Comparison of ENCODE assay signal across 11 cellular contexts in genomic region chr1:180173952-180174351, GRCh38. TPM values are rescaled to one million over a fixed set of nuclear protein-coding genes. Genes with fewer than 3 reads are reported as not detected.
A peak's percentile ranks its signal among the peaks of the same experiment; 100 is the strongest.
DNase-seq lines count a peak whose midpoint lies in the region; ATAC-seq, FAIRE-seq and TF ChIP-seq lines count a peak whose summit lies in the region.
"Had no signal": no experiment of that assay in that cellular context is flagged by ENCODE, and none has a peak within 500 bp of the region (broad histone marks: within the 10 kb centered on the region; RNA-seq: fewer than 3 reads in every experiment).

No MANE protein-coding gene starts in this region.

- DNase-seq in DMS 273 treated with DMSO at 0.1 percent for 48 hours (lab: John Stamatoyannopoulos, UW) = peak; percentile 33
- DNase-seq in cardiac septum (ENCODE audit: low spot score) = peak; percentile 89
- no peak for DNase-seq in H4 (ENCODE audit: low spot score)
- no peak for DNase-seq in activated T-cell treated with anti-CD3 and anti-CD28 coated beads, Interleukin-2, amount 50 U/mL, for 24 hours
- no peak for DNase-seq in GM19239 (ENCODE audit: insufficient read length, low spot score)
- DNase-seq: activated CD4-positive, alpha-beta memory T cell treated with anti-CD3 and anti-CD28 coated beads for 36 hours had no signal

- ATAC-seq in HG03354 (IDR thresholded peaks at IDR 0.05; ENCODE audit: poor library complexity, severe bottlenecking, unreplicated experiment) = no peak
- ATAC-seq: SK-N-SH treated with all-trans-retinoic acid at 6 μM for 48 hours had no signal

- intact Hi-C loops in cardiac septum (cut with DNase I) = loop anchor here (5.0 to 10.0 kb wide), 2 partner anchors 219 to 302 kb away; partner anchors contain the start of gene CEP350

- H3K27me3 ChIP-seq in rectal smooth muscle tissue (ENCODE audit: control insufficient read depth, insufficient read depth, low read length) = no peaks in the 10 kb centered on the region
- H3K27me3 ChIP-seq: neutrophil had no signal

- no peak overlapping the region for H3K4me3 ChIP-seq in rectal smooth muscle tissue (ENCODE audit: low read length)

- H3K9ac ChIP-seq in rectal smooth muscle tissue (ENCODE audit: low read length) = no peak overlapping the region

- H3K27me3 Mint-ChIP-seq in activated T-cell treated with anti-CD3 and anti-CD28 coated beads, Interleukin-2, amount 50 U/mL, for 24 hours = no peaks in the 10 kb centered on the region
- H3K27me3 Mint-ChIP-seq: activated CD4-positive, alpha-beta memory T cell treated with anti-CD3 and anti-CD28 coated beads for 36 hours had no signal

- peaks cover 7% of the 10 kb centered on the region for H3K36me3 Mint-ChIP-seq in activated T-cell treated with anti-CD3 and anti-CD28 coated beads, Interleukin-2, amount 50 U/mL, for 24 hours (ENCODE audit: low read depth)

- H3K27ac ChIP-seq in VCaP (peak overlapping the region; percentile 29), rectal smooth muscle tissue (ENCODE audit: low read depth, low read length) (peak overlapping the region; percentile 69)
- H3K27ac ChIP-seq: neutrophil had no signal

- no peaks in the 10 kb centered on the region for H3K4me1 Mint-ChIP-seq in activated T-cell treated with anti-CD3 and anti-CD28 coated beads, Interleukin-2, amount 50 U/mL, for 24 hours (ENCODE audit: low read depth)

- H3K36me3 ChIP-seq in rectal smooth muscle tissue (ENCODE audit: control insufficient read depth, insufficient read depth, low read length) = peaks cover under 1% of the 10 kb centered on the region

- no peak for TF ChIP-seq CTCF in VCaP (conservative IDR thresholded peaks at IDR 0.05)

- H3K4me3 Mint-ChIP-seq in activated T-cell treated with anti-CD3 and anti-CD28 coated beads, Interleukin-2, amount 50 U/mL, for 24 hours = no peak overlapping the region
- H3K4me3 Mint-ChIP-seq: activated CD4-positive, alpha-beta memory T cell treated with anti-CD3 and anti-CD28 coated beads for 36 hours had no signal

- no peak for FAIRE-seq in GM19239 (lab: Jason Lieb, UNC)

- peaks cover 11% of the 10 kb centered on the region for H3K4me1 ChIP-seq in rectal smooth muscle tissue (ENCODE audit: control insufficient read depth, insufficient read depth, low read length)

- H3K27ac Mint-ChIP-seq in activated T-cell treated with anti-CD3 and anti-CD28 coated beads, Interleukin-2, amount 50 U/mL, for 24 hours = no peak overlapping the region
- H3K27ac Mint-ChIP-seq: activated CD4-positive, alpha-beta memory T cell treated with anti-CD3 and anti-CD28 coated beads for 36 hours had no signal

- H3K9me3 Mint-ChIP-seq in activated T-cell treated with anti-CD3 and anti-CD28 coated beads, Interleukin-2, amount 50 U/mL, for 24 hours = no peaks in the 10 kb centered on the region
- H3K9me3 Mint-ChIP-seq: activated CD4-positive, alpha-beta memory T cell treated with anti-CD3 and anti-CD28 coated beads for 36 hours had no signal

RNA-seq across cellular contexts. Expression of gene QSOX1, which starts 19.3 kb away (rescaled TPM):
- total RNA-seq in cardiac septum = 106 TPM
- total RNA-seq in H4 (2014; rRNA removed; shearing (Covaris generic)) = 83.8 and 92.7 TPM in 2 replicates

RNA-seq across cellular contexts. Expression of gene LHX4, which starts 56.1 kb away (rescaled TPM):
- 0.03 TPM for total RNA-seq in cardiac septum
- total RNA-seq in H4 (2014; rRNA removed; shearing (Covaris generic)) = 0.15 TPM in 1 of 2 replicates, not detected in the other
- total RNA-seq: activated CD4-positive, alpha-beta memory T cell treated with anti-CD3 and anti-CD28 coated beads for 36 hours had no signal

Comparison
In these comparisons a context has a peak if more than half of its experiments do, and no peak if none do; other contexts are left out.
1. DNase-seq: peak in DMS 273 treated with DMSO at 0.1 percent for 48 hours (single experiment) and cardiac septum (single experiment); none in H4 (single experiment), activated T-cell treated with anti-CD3 and anti-CD28 coated beads, Interleukin-2, amount 50 U/mL, for 24 hours (single experiment) and GM19239 (single experiment).